In the genomic region with DNA sequence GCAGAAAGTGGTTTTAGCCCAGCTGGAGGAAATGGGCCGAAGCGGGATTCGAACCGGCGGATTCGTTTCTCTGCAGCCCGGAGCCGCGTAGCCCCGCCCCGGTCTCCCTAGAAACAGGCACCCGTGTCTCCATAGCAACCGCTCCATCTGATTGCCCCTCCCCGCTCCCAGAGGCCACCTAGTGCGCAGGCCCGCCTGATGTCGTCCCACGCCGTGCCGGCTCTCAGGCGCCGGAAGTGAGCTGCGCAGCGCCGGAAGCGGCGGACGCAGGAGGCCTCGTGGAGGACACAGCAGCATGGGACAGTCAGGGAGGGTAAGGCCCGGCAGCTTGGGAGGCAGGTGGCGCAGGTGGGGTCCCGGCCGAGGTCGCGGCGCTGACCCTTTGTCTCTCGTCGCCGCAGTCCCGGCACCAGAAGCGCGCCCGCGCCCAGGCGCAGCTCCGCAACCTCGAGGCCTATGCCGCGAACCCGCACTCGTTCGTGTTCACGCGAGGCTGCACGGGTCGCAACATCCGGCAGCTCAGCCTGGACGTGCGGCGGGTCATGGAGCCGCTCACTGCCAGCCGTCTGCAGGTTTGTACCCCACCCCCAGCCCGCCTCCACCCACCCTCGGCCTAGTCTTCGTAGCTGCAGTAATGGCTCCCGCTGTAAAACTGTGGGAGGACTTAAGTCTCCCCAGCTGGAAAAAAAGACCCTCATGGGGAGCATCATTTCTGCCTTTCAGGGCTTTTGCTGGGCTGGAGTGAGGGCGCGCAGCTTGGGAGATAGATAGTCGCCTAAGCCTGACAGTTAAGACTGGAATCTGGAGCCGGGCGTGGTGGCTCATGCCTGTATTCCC, we compare ENCODE assay signal across 1 cellular context.
TF ChIP-seq lines count a peak whose summit lies in the region.

A gene with protein sequence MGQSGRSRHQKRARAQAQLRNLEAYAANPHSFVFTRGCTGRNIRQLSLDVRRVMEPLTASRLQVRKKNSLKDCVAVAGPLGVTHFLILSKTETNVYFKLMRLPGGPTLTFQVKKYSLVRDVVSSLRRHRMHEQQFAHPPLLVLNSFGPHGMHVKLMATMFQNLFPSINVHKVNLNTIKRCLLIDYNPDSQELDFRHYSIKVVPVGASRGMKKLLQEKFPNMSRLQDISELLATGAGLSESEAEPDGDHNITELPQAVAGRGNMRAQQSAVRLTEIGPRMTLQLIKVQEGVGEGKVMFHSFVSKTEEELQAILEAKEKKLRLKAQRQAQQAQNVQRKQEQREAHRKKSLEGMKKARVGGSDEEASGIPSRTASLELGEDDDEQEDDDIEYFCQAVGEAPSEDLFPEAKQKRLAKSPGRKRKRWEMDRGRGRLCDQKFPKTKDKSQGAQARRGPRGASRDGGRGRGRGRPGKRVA (plus strand): TSS at position 263 of the 837 bp plus-strand sequence. CDS start 33 bp downstream, at position 296.

TF ChIP-seq in HepG2, 621 proteins besides CTCF, POLR2A, EP300 and RAD21 (continued from another document and continues in another):
- TF ChIP-seq, protein P1, sequence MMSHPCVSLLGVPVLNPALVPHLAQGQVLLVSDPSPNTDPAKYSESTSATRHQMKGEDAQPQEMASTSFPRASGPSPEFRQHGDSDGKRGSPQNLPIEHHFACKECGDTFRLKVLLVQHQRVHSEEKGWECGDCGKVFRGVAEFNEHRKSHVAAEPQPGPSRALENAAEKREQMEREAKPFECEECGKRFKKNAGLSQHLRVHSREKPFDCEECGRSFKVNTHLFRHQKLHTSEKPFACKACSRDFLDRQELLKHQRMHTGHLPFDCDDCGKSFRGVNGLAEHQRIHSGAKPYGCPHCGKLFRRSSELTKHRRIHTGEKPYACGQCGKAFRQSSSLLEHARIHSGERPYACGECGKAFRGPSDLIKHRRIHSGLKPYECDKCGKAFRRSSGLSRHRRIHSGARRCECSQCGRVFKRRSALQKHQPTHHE (CRISPR knock-in tag; IDR thresholded peaks at IDR 0.05; ENCODE audit: borderline replicate concordance), result no peak
- TF ChIP-seq ZSCAN30 (CRISPR knock-in tag; IDR thresholded peaks at IDR 0.05) (no peak), MATR3 (CRISPR knock-in tag; IDR thresholded peaks at IDR 0.05) (no peak), KAT2B (IDR thresholded peaks at IDR 0.05; ENCODE audit: borderline replicate concordance, low read depth, low read length) (no peak), CENPT (CRISPR knock-in tag; IDR thresholded peaks at IDR 0.05; ENCODE audit: low read depth) (no peak), ZEB1 (IDR thresholded peaks at IDR 0.05; ENCODE audit: insufficient replicate concordance, low read depth) (no peak), ZSCAN22 (CRISPR knock-in tag; IDR thresholded peaks at IDR 0.05) (no peak), ZNF703 (CRISPR knock-in tag; IDR thresholded peaks at IDR 0.05; ENCODE audit: borderline replicate concordance) (no peak), ARID2 (CRISPR knock-in tag; IDR thresholded peaks at IDR 0.05; ENCODE audit: borderline replicate concordance) (no peak), HOXA3 (CRISPR knock-in tag; IDR thresholded peaks at IDR 0.05) (peak; percentile 93), STAT5B (CRISPR knock-in tag; IDR thresholded peaks at IDR 0.05) (no peak), REPIN1 (CRISPR knock-in tag; IDR thresholded peaks at IDR 0.05; ENCODE audit: borderline replicate concordance, low read depth) (no peak), ZNF33A (CRISPR knock-in tag; IDR thresholded peaks at IDR 0.05; ENCODE audit: borderline replicate concordance) (no peak), ZNF567 (CRISPR knock-in tag; IDR thresholded peaks at IDR 0.05; ENCODE audit: borderline replicate concordance) (no peak), ZNF563 (CRISPR knock-in tag; IDR thresholded peaks at IDR 0.05) (peak; percentile 93), GATAD1 (CRISPR knock-in tag; IDR thresholded peaks at IDR 0.05) (peak; percentile 98), MED1 (CRISPR knock-in tag; IDR thresholded peaks at IDR 0.05) (peak; percentile 79), ZMAT3 (CRISPR knock-in tag; conservative IDR thresholded peaks at IDR 0.05) (peak; percentile 78), SNRNP70 (IDR thresholded peaks at IDR 0.05; ENCODE audit: low read depth, low read length) (no peak), YEATS2 (CRISPR knock-in tag; IDR thresholded peaks at IDR 0.05; ENCODE audit: borderline replicate concordance) (peak; percentile 97), ZSCAN31 (CRISPR knock-in tag; IDR thresholded peaks at IDR 0.05; ENCODE audit: low read depth) (peak; percentile 72), FOXC1 (CRISPR knock-in tag; IDR thresholded peaks at IDR 0.05; ENCODE audit: borderline replicate concordance) (peak; percentile 85; the same call in 1 of the 2 replicates), ZNF496 (CRISPR knock-in tag; IDR thresholded peaks at IDR 0.05; ENCODE audit: insufficient replicate concordance) (no peak)
- TF ChIP-seq, protein P2, sequence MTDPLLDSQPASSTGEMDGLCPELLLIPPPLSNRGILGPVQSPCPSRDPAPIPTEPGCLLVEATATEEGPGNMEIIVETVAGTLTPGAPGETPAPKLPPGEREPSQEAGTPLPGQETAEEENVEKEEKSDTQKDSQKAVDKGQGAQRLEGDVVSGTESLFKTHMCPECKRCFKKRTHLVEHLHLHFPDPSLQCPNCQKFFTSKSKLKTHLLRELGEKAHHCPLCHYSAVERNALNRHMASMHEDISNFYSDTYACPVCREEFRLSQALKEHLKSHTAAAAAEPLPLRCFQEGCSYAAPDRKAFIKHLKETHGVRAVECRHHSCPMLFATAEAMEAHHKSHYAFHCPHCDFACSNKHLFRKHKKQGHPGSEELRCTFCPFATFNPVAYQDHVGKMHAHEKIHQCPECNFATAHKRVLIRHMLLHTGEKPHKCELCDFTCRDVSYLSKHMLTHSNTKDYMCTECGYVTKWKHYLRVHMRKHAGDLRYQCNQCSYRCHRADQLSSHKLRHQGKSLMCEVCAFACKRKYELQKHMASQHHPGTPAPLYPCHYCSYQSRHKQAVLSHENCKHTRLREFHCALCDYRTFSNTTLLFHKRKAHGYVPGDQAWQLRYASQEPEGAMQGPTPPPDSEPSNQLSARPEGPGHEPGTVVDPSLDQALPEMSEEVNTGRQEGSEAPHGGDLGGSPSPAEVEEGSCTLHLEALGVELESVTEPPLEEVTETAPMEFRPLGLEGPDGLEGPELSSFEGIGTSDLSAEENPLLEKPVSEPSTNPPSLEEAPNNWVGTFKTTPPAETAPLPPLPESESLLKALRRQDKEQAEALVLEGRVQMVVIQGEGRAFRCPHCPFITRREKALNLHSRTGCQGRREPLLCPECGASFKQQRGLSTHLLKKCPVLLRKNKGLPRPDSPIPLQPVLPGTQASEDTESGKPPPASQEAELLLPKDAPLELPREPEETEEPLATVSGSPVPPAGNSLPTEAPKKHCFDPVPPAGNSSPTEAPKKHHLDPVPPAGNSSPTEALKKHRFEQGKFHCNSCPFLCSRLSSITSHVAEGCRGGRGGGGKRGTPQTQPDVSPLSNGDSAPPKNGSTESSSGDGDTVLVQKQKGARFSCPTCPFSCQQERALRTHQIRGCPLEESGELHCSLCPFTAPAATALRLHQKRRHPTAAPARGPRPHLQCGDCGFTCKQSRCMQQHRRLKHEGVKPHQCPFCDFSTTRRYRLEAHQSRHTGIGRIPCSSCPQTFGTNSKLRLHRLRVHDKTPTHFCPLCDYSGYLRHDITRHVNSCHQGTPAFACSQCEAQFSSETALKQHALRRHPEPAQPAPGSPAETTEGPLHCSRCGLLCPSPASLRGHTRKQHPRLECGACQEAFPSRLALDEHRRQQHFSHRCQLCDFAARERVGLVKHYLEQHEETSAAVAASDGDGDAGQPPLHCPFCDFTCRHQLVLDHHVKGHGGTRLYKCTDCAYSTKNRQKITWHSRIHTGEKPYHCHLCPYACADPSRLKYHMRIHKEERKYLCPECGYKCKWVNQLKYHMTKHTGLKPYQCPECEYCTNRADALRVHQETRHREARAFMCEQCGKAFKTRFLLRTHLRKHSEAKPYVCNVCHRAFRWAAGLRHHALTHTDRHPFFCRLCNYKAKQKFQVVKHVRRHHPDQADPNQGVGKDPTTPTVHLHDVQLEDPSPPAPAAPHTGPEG (CRISPR knock-in tag; IDR thresholded peaks at IDR 0.05), result peak; percentile 89
- TF ChIP-seq, protein P3, sequence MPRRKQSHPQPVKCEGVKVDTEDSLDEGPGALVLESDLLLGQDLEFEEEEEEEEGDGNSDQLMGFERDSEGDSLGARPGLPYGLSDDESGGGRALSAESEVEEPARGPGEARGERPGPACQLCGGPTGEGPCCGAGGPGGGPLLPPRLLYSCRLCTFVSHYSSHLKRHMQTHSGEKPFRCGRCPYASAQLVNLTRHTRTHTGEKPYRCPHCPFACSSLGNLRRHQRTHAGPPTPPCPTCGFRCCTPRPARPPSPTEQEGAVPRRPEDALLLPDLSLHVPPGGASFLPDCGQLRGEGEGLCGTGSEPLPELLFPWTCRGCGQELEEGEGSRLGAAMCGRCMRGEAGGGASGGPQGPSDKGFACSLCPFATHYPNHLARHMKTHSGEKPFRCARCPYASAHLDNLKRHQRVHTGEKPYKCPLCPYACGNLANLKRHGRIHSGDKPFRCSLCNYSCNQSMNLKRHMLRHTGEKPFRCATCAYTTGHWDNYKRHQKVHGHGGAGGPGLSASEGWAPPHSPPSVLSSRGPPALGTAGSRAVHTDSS (CRISPR knock-in tag; conservative IDR thresholded peaks at IDR 0.05), result no peak
- TF ChIP-seq, protein P4, sequence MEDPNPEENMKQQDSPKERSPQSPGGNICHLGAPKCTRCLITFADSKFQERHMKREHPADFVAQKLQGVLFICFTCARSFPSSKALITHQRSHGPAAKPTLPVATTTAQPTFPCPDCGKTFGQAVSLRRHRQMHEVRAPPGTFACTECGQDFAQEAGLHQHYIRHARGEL (CRISPR knock-in tag; IDR thresholded peaks at IDR 0.05), result no peak
- TF ChIP-seq, protein P5, sequence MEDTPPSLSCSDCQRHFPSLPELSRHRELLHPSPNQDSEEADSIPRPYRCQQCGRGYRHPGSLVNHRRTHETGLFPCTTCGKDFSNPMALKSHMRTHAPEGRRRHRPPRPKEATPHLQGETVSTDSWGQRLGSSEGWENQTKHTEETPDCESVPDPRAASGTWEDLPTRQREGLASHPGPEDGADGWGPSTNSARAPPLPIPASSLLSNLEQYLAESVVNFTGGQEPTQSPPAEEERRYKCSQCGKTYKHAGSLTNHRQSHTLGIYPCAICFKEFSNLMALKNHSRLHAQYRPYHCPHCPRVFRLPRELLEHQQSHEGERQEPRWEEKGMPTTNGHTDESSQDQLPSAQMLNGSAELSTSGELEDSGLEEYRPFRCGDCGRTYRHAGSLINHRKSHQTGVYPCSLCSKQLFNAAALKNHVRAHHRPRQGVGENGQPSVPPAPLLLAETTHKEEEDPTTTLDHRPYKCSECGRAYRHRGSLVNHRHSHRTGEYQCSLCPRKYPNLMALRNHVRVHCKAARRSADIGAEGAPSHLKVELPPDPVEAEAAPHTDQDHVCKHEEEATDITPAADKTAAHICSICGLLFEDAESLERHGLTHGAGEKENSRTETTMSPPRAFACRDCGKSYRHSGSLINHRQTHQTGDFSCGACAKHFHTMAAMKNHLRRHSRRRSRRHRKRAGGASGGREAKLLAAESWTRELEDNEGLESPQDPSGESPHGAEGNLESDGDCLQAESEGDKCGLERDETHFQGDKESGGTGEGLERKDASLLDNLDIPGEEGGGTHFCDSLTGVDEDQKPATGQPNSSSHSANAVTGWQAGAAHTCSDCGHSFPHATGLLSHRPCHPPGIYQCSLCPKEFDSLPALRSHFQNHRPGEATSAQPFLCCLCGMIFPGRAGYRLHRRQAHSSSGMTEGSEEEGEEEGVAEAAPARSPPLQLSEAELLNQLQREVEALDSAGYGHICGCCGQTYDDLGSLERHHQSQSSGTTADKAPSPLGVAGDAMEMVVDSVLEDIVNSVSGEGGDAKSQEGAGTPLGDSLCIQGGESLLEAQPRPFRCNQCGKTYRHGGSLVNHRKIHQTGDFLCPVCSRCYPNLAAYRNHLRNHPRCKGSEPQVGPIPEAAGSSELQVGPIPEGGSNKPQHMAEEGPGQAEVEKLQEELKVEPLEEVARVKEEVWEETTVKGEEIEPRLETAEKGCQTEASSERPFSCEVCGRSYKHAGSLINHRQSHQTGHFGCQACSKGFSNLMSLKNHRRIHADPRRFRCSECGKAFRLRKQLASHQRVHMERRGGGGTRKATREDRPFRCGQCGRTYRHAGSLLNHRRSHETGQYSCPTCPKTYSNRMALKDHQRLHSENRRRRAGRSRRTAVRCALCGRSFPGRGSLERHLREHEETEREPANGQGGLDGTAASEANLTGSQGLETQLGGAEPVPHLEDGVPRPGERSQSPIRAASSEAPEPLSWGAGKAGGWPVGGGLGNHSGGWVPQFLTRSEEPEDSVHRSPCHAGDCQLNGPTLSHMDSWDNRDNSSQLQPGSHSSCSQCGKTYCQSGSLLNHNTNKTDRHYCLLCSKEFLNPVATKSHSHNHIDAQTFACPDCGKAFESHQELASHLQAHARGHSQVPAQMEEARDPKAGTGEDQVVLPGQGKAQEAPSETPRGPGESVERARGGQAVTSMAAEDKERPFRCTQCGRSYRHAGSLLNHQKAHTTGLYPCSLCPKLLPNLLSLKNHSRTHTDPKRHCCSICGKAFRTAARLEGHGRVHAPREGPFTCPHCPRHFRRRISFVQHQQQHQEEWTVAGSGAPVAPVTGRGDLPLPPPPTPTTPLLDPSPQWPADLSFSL (CRISPR knock-in tag; IDR thresholded peaks at IDR 0.05), result peak; percentile 32; the same call in 1 of the 2 replicates
- TF ChIP-seq, protein P6, sequence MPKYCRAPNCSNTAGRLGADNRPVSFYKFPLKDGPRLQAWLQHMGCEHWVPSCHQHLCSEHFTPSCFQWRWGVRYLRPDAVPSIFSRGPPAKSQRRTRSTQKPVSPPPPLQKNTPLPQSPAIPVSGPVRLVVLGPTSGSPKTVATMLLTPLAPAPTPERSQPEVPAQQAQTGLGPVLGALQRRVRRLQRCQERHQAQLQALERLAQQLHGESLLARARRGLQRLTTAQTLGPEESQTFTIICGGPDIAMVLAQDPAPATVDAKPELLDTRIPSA (CRISPR knock-in tag; IDR thresholded peaks at IDR 0.05; ENCODE audit: borderline replicate concordance), result no peak
- TF ChIP-seq, protein P7, sequence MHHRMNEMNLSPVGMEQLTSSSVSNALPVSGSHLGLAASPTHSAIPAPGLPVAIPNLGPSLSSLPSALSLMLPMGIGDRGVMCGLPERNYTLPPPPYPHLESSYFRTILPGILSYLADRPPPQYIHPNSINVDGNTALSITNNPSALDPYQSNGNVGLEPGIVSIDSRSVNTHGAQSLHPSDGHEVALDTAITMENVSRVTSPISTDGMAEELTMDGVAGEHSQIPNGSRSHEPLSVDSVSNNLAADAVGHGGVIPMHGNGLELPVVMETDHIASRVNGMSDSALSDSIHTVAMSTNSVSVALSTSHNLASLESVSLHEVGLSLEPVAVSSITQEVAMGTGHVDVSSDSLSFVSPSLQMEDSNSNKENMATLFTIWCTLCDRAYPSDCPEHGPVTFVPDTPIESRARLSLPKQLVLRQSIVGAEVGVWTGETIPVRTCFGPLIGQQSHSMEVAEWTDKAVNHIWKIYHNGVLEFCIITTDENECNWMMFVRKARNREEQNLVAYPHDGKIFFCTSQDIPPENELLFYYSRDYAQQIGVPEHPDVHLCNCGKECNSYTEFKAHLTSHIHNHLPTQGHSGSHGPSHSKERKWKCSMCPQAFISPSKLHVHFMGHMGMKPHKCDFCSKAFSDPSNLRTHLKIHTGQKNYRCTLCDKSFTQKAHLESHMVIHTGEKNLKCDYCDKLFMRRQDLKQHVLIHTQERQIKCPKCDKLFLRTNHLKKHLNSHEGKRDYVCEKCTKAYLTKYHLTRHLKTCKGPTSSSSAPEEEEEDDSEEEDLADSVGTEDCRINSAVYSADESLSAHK (CRISPR knock-in tag; IDR thresholded peaks at IDR 0.05; ENCODE audit: borderline replicate concordance), result no peak
